In the genomic region with DNA sequence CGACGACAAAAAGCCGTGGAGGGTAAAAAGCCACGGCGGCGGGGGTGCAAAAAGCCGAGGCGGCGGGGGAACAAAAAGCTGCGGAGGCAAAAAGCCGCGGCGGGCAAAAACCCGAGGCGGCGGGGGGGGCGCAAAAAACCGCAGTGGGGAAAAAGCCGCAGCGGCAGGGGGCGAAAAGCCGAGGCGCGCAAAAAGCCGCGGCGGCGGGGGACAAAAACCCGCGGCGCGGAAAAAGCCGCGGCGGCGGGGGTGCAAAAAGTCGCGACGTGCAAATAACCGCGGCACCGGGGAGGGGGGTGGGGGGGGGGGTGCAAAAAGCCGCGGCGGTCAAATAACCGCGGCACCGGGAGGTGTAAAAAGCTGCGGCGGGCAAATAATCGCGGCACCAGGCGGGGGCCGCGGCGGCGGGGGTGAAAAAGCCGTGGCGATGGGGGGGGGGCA, we compare ENCODE assay signal across 9 cellular contexts.
DNase-seq lines count a peak whose midpoint lies in the region; ATAC-seq and TF ChIP-seq lines count a peak whose summit lies in the region.
"Had no signal": no experiment of that assay in that cellular context is flagged by ENCODE, and none has a peak within 500 bp of the region (broad histone marks: within the 10 kb centered on the region; RNA-seq: fewer than 3 reads in every experiment).

No MANE protein-coding gene starts in this region.

- intact Hi-C loops in Right ventricle myocardium superior (cut with DNase I) = no loop called here

- H3K27ac ChIP-seq in SJCRH30 = no peak overlapping the region

- no peaks in the 10 kb centered on the region for H3K36me3 ChIP-seq in SJCRH30

- no peaks in the 10 kb centered on the region for H3K27me3 ChIP-seq in SJCRH30

- no peak for ATAC-seq in Right ventricle myocardium superior (ENCODE audit: poor library complexity)
- ATAC-seq in HG02571 (IDR thresholded peaks at IDR 0.05; ENCODE audit: unreplicated experiment) = no peak
- no peak for ATAC-seq in HG03196 (IDR thresholded peaks at IDR 0.05; ENCODE audit: unreplicated experiment)

- H3K4me3 ChIP-seq in GM12865 (ENCODE audit: low read depth, low read length) (peak overlapping the region; percentile 54), SJCRH30 (peak overlapping the region; percentile 28; the same call in 1 of the 2 replicates), skeletal muscle cell (ENCODE audit: low read depth, low read length) (peak overlapping the region; percentile 46)

- DNase-seq in GM12865 (ENCODE audit: low read depth) (peak; percentile 0), SJCRH30 (peak in 1 of 2 experiments; percentile 4), Right ventricle myocardium superior (peak; percentile 26), skeletal muscle cell (ENCODE audit: low read depth) (no peak), ACHN (no peak), NCI-H510A treated with DMSO at 0.1 percent for 48 hours (lab: John Stamatoyannopoulos, UW) (no peak)
- DNase-seq: NCI-H446 had no signal

- in situ Hi-C loops in ACHN (cut with HindIII; ENCODE audit: low pct_ligation_motif_present, low pct_unique_long_range_greater_than_20kb, low sequenced_read_pairs) = no loop called here

- no peaks in the 10 kb centered on the region for H3K9me3 ChIP-seq in SJCRH30 (replicated peaks)

- TF ChIP-seq CTCF in GM12865 (IDR thresholded peaks at IDR 0.05; ENCODE audit: insufficient read depth, low read depth, low read length, missing control alignments) = no peak

- H3K4me1 ChIP-seq in SJCRH30 = no peaks in the 10 kb centered on the region

Comparison
In these comparisons a context has a peak if more than half of its experiments do, and no peak if none do; other contexts are left out.
1. DNase-seq: peak in GM12865 (single experiment) and Right ventricle myocardium superior (single experiment); none in skeletal muscle cell (single experiment), ACHN (single experiment) and NCI-H510A treated with DMSO at 0.1 percent for 48 hours (single experiment).
2. Peak in every context shown above with its lines, with median percentiles within 50 percentile points of each other: H3K4me3 ChIP-seq.